In the genomic region with DNA sequence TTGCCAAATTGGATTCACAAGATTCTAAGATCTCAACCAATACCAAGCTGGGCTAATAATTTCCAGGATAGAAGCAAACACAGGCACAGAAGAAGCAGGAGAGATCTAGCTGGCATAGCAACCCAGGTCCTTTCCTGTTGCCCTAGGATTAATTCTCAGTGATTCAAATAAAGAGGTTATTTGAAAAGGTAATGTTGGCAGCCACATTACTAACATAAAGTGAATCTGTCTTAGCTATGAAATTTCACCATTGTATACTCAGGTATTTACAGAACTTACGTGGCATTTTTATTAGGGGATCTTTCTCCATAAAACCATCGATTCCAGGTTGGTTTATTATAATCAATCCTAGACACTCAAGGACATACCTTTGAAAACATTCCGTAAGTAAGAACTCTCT, we compare ENCODE assay signal across 1 cellular context.
TF ChIP-seq lines count a peak whose summit lies in the region.

No MANE protein-coding gene starts in this region.

TF ChIP-seq in H1, 55 proteins besides CTCF, POLR2A, EP300 and RAD21 (continued from another document):
- TF ChIP-seq, protein P1, sequence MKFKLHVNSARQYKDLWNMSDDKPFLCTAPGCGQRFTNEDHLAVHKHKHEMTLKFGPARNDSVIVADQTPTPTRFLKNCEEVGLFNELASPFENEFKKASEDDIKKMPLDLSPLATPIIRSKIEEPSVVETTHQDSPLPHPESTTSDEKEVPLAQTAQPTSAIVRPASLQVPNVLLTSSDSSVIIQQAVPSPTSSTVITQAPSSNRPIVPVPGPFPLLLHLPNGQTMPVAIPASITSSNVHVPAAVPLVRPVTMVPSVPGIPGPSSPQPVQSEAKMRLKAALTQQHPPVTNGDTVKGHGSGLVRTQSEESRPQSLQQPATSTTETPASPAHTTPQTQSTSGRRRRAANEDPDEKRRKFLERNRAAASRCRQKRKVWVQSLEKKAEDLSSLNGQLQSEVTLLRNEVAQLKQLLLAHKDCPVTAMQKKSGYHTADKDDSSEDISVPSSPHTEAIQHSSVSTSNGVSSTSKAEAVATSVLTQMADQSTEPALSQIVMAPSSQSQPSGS (IDR thresholded peaks at IDR 0.05; ENCODE audit: low read length) = no peak
- TF ChIP-seq SUZ12 (IDR thresholded peaks at IDR 0.05; ENCODE audit: low read length) (no peak), HDAC2 (IDR thresholded peaks at IDR 0.05; ENCODE audit: borderline replicate concordance in 1 of 2, low read depth in 2 of 2, low read length in 2 of 2) (no peak), BACH1 (IDR thresholded peaks at IDR 0.05; ENCODE audit: low read length) (no peak), SP2 (IDR thresholded peaks at IDR 0.05; ENCODE audit: low read length) (no peak), SAP30 (IDR thresholded peaks at IDR 0.05; ENCODE audit: insufficient read depth, insufficient replicate concordance, low read length) (no peak), CBX5 (IDR thresholded peaks at IDR 0.05; ENCODE audit: low read depth, low read length) (no peak), RBBP5 (IDR thresholded peaks at IDR 0.05; ENCODE audit: borderline replicate concordance, low read depth, low read length) (no peak)
- TF ChIP-seq, protein P2, sequence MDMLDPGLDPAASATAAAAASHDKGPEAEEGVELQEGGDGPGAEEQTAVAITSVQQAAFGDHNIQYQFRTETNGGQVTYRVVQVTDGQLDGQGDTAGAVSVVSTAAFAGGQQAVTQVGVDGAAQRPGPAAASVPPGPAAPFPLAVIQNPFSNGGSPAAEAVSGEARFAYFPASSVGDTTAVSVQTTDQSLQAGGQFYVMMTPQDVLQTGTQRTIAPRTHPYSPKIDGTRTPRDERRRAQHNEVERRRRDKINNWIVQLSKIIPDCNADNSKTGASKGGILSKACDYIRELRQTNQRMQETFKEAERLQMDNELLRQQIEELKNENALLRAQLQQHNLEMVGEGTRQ (IDR thresholded peaks at IDR 0.05; ENCODE audit: low read length) = no peak
